13 cellular contexts compared by ENCODE assay signal in the genomic region with DNA sequence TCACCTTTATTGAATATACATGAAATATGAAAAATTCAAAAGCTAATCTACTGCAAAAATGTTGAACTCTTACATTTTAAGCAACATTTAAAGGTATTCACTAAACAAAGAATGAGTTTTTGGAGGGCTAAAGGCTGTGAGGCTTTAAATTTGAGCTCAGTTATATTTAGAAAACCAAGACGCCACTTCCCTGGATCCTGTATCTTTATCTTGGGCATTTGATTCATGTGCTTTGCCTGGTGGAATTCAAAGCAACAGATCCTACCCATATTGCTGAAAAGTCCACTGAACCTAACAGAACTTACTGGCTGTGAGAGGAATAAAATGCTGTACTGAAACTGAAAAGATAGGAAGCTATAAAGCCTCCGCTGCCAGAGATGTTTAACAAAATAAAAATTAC. TPM values are rescaled to one million over a fixed set of nuclear protein-coding genes. Genes with fewer than 3 reads are reported as not detected.
DNase-seq lines count a peak whose midpoint lies in the region; ATAC-seq, FAIRE-seq and TF ChIP-seq lines count a peak whose summit lies in the region.
"Had no signal": no experiment of that assay in that cellular context is flagged by ENCODE, and none has a peak within 500 bp of the region (broad histone marks: within the 10 kb centered on the region; RNA-seq: fewer than 3 reads in every experiment).

No MANE protein-coding gene starts in this region.

- no peaks in the 10 kb centered on the region for H3K9me3 Mint-ChIP-seq in activated naive CD4-positive, alpha-beta T cell treated with anti-CD3 and anti-CD28 coated beads, Interleukin-2, amount 50 U/mL, for 24 hours
- H3K9me3 Mint-ChIP-seq in immature natural killer cell, result no peaks in the 10 kb centered on the region

- peak overlapping the region; percentile 49 for H3K4me3 Mint-ChIP-seq in activated naive CD4-positive, alpha-beta T cell treated with anti-CD3 and anti-CD28 coated beads, Interleukin-2, amount 50 U/mL, for 24 hours
- H3K4me3 Mint-ChIP-seq in immature natural killer cell, result peak overlapping the region in 2 of 5 donors; percentile 20

- no peak for TF ChIP-seq EP300 in stomach (IDR thresholded peaks at IDR 0.05)

- no peaks in the 10 kb centered on the region for H3K36me3 ChIP-seq in stomach
- H3K36me3 ChIP-seq in kidney (ENCODE audit: control insufficient read depth in 1 of 2, insufficient read depth in 2 of 2, low read length in 2 of 2), result no peaks in the 10 kb centered on the region
- H3K36me3 ChIP-seq in aorta (ENCODE audit: control insufficient read depth in 1 of 2, insufficient read depth in 2 of 2, low read length in 1 of 2), result no peaks in the 10 kb centered on the region

- H3K4me1 ChIP-seq in stomach (peaks cover 22 to 95% (median 63%) of the 10 kb centered on the region in 4 donors), kidney (ENCODE audit: control insufficient read depth in 1 of 2, insufficient read depth in 1 of 2, low read depth in 1 of 2, low read length in 2 of 2) (peaks cover 3% of the 10 kb centered on the region in 2 donors), aorta (ENCODE audit: control insufficient read depth in 1 of 2, insufficient read depth in 2 of 2, low read length in 2 of 2) (peaks cover 4 to 10% of the 10 kb centered on the region in 2 donors)

- peaks cover 94% of the 10 kb centered on the region for H3K4me1 Mint-ChIP-seq in activated naive CD4-positive, alpha-beta T cell treated with anti-CD3 and anti-CD28 coated beads, Interleukin-2, amount 50 U/mL, for 24 hours
- peaks cover 74 to 94% of the 10 kb centered on the region in 2 donors for H3K4me1 Mint-ChIP-seq in immature natural killer cell

- H3K27me3 Mint-ChIP-seq in activated naive CD4-positive, alpha-beta T cell treated with anti-CD3 and anti-CD28 coated beads, Interleukin-2, amount 50 U/mL, for 24 hours, result no peaks in the 10 kb centered on the region
- peaks cover 0 to 6% (median 0%) of the 10 kb centered on the region in 3 donors for H3K27me3 Mint-ChIP-seq in immature natural killer cell (ENCODE audit: low read depth in 3 of 3)

- ATAC-seq in aorta (ENCODE audit: low FRiP score), result no peak
- no peak for ATAC-seq in HG02852 (IDR thresholded peaks at IDR 0.05; ENCODE audit: unreplicated experiment)

- H3K27ac Mint-ChIP-seq in activated naive CD4-positive, alpha-beta T cell treated with anti-CD3 and anti-CD28 coated beads, Interleukin-2, amount 50 U/mL, for 24 hours, result no peak overlapping the region
- H3K27ac Mint-ChIP-seq in immature natural killer cell, result peak overlapping the region; percentile 47 to 92 (median 83)

- H3K27me3 ChIP-seq in stomach (no peaks in the 10 kb centered on the region), aorta (ENCODE audit: control insufficient read depth in 1 of 2, insufficient read depth in 2 of 2, low read length in 1 of 2) (no peaks in the 10 kb centered on the region)

- WGBS in stomach, 5 donors, result 41 to 65% (median 51%) methylated on average over 2 of the region's 2 CpGs
- WGBS in aorta, 2 donors, result 43 to 46% methylated on average over 2 of the region's 2 CpGs

- no peak overlapping the region for H3K4me3 ChIP-seq in stomach
- H3K4me3 ChIP-seq in kidney (ENCODE audit: low read length in 2 of 2), result no peak overlapping the region
- H3K4me3 ChIP-seq in aorta (ENCODE audit: low read length in 2 of 2), result no peak overlapping the region
- H3K4me3 ChIP-seq: PC-9 had no signal

- H3K27ac ChIP-seq in VCaP, result peak overlapping the region; percentile 54
- H3K27ac ChIP-seq in stomach, result peak overlapping the region in 3 of 5 donors; percentile 48 to 59 (median 53)
- H3K27ac ChIP-seq in kidney (ENCODE audit: low read depth in 2 of 2, low read length in 2 of 2), result no peak overlapping the region
- no peak overlapping the region for H3K27ac ChIP-seq in aorta (ENCODE audit: low read depth in 1 of 2, low read length in 2 of 2)
- H3K27ac ChIP-seq: PC-9 had no signal

- no peak overlapping the region for H3K9ac ChIP-seq in kidney (ENCODE audit: low read length in 2 of 2)
- H3K9ac ChIP-seq: SK-N-SH had no signal

- no peaks in the 10 kb centered on the region for H3K9me3 ChIP-seq in stomach
- no peaks in the 10 kb centered on the region for H3K9me3 ChIP-seq in kidney (ENCODE audit: control insufficient read depth in 1 of 2, low read length in 2 of 2)
- no peaks in the 10 kb centered on the region for H3K9me3 ChIP-seq in aorta (ENCODE audit: control insufficient read depth, low read length)
- H3K9me3 ChIP-seq: SK-N-SH had no signal

- peaks cover 6% of the 10 kb centered on the region for H3K36me3 Mint-ChIP-seq in activated naive CD4-positive, alpha-beta T cell treated with anti-CD3 and anti-CD28 coated beads, Interleukin-2, amount 50 U/mL, for 24 hours
- peaks cover 0 to 3% (median 0%) of the 10 kb centered on the region in 3 donors for H3K36me3 Mint-ChIP-seq in immature natural killer cell

- TF ChIP-seq CTCF in VCaP (conservative IDR thresholded peaks at IDR 0.05) (no peak), stomach (IDR thresholded peaks at IDR 0.05) (no peak), kidney (IDR thresholded peaks at IDR 0.05; ENCODE audit: borderline replicate concordance, extremely low read depth, insufficient read depth) (no peak)

- intact Hi-C loops in stomach (cut with DNase I; ENCODE audit: low total_unique reads), result no loop called here
- intact Hi-C loops in kidney (cut with DNase I), result no loop called here
- intact Hi-C loops in aorta (cut with DNase I), result no loop called here

- FAIRE-seq in kidney (lab: Jason Lieb, UNC), result no peak
- FAIRE-seq: bronchial epithelial cell, D721Med had no signal

- DNase-seq in activated naive CD4-positive, alpha-beta T cell (lab: John Stamatoyannopoulos, UW), result no peak
- DNase-seq in immature natural killer cell (no peak), stomach (no peak), kidney (no peak), aorta (no peak)
- DNase-seq: PC-9; SK-N-SH; stimulated activated CD4-positive, alpha-beta T cell treated with anti-CD3 and anti-CD28 coated beads, Interleukin-4, amount 100 ng/mL, for 24 hours had no signal

- no peak for TF ChIP-seq POLR2A in stomach (IDR thresholded peaks at IDR 0.05)

RNA-seq across cellular contexts. Expression of a gene that starts 14.3 kb away (rescaled TPM):
- 10 to 100 TPM; 16.3 to 32.3 (median 24.5) TPM for polyA plus RNA-seq in immature natural killer cell
- total RNA-seq in stomach, result 10 to 100 TPM; 10.1 to 57.3 (median 33.9) TPM
- polyA plus RNA-seq in stomach, result 10 to 100 TPM in 2 of 3 donors, 1 to 10 TPM in 1; 8.3 to 13.4 (median 10.5) TPM
- 45.5 TPM for total RNA-seq in kidney
- polyA plus RNA-seq in kidney (ENCODE audit: insufficient read depth, low read depth, low replicate concordance), result 11.8 TPM
- total RNA-seq in aorta, result 10 to 100 TPM; 44.4 to 64.2 TPM
- polyA plus RNA-seq in aorta, result 10 to 100 TPM in 1 of 2 donors, 1 to 10 TPM in 1; 9.6 to 17.1 TPM

RNA-seq across cellular contexts. Expression of a gene that starts 59.9 kb away (rescaled TPM):
- 1 to 10 TPM in 1 of 3 donors, under 1 TPM in 2; 0.34 to 1.1 (median 0.58) TPM for polyA plus RNA-seq in immature natural killer cell
- 10 to 100 TPM in 2 of 5 donors, 1 to 10 TPM in 1, under 1 TPM in 1, not detected in 1; 0.55 to 12.7 (median 6.7) TPM for total RNA-seq in stomach
- under 1 TPM; 0.15 to 0.56 (median 0.33) TPM for polyA plus RNA-seq in stomach
- total RNA-seq in kidney, result 3.3 TPM
- 1.1 TPM for polyA plus RNA-seq in kidney (ENCODE audit: insufficient read depth, low read depth, low replicate concordance)
- total RNA-seq in aorta, result 1 to 10 TPM in 1 of 2 donors, under 1 TPM in 1; 0.06 to 1.3 TPM
- polyA plus RNA-seq in aorta, result under 1 TPM; 0.25 to 0.54 TPM
- total RNA-seq: bronchial epithelial cell had no signal

Comparison
In these comparisons a context has a peak if more than half of its experiments do, and no peak if none do; other contexts are left out.
1. H3K27ac ChIP-seq: peak in VCaP (single experiment) and stomach (3 of 5); none in kidney (0 of 2) and aorta (0 of 2).